ENCODE assay signal across 1 cellular context in the genomic region with DNA sequence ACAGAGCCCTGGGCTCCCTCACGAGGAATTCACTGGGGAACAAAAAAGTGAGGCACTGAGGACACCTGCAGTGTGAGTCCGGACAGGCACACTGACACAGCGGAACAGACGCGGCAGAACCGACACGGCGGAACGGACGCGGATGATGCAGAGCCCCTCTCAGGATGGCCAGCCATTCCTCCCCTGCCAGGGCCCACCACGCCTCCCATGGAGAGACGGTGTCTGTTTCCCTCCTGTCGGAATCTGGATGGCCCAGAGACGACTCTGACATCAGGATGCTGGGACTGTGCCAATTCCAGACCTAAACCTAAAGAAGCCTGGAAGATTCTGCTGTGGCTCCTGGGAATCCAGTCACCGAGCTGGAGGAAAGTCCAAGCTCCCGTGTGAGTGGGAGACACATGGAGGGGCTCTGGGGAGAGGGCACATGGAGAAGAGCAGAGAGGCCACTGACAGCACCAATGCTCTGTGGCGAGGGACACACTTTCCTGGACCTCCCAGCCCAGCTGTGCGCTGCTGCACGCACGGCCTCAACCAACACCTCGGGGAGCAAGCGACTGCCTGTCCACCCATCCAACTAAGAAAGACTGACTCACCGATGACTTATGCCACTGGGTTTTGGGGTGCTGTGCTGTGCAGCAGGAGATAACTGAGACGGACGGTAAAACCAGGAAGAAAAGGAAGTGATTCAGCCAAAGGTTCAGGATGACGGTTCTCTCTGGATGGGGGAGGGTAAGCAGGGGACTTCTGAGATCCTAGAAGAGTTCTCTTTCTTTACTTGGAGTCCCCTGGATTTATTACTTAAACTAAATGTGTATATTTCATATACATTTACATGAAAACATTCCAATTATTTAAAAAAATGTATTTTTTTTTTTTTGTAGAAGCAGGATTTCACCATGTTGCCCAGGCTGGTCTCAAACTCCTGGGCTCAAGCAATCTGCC.
TF ChIP-seq lines count a peak whose summit lies in the region.

No MANE protein-coding gene starts in this region.

TF ChIP-seq in endothelial cell of umbilical vein, 7 proteins besides CTCF, POLR2A, EP300 and RAD21 (continued from another document):
- TF ChIP-seq MAX (IDR thresholded peaks at IDR 0.05; ENCODE audit: insufficient read depth, insufficient read length), result no peak
